9 cellular contexts compared by ENCODE assay signal in genomic region chr14:32513571-32514009, GRCh38.
DNase-seq lines count a peak whose midpoint lies in the region; ATAC-seq and TF ChIP-seq lines count a peak whose summit lies in the region.
"Had no signal": no experiment of that assay in that cellular context is flagged by ENCODE, and none has a peak within 500 bp of the region (broad histone marks: within the 10 kb centered on the region; RNA-seq: fewer than 3 reads in every experiment).

No MANE protein-coding gene starts in this region.

- TF ChIP-seq EP300 in stomach (IDR thresholded peaks at IDR 0.05) = no peak

- no peaks in the 10 kb centered on the region for H3K4me1 ChIP-seq in OCI-LY3 (ENCODE audit: low read length)
- H3K4me1 ChIP-seq in gastrocnemius medialis = peaks cover 53 to 56% of the 10 kb centered on the region in 2 donors
- H3K4me1 ChIP-seq in stomach = peaks cover 0 to 35% (median 4%) of the 10 kb centered on the region in 4 donors

- no peak overlapping the region for H2AFZ ChIP-seq in OCI-LY3 (ENCODE audit: low read depth, low read length)

- TF ChIP-seq CTCF in GM12864 (IDR thresholded peaks at IDR 0.05; ENCODE audit: low read depth, low read length, missing control alignments) (peak; percentile 9), OCI-LY3 (IDR thresholded peaks at IDR 0.05; ENCODE audit: low read depth, low read length) (peak; percentile 52), epithelial cell of proximal tubule (conservative IDR thresholded peaks at IDR 0.05; ENCODE audit: low read depth, low read length) (peak; percentile 2), gastrocnemius medialis (IDR thresholded peaks at IDR 0.05 in 4 of 5, conservative IDR thresholded peaks at IDR 0.05 in 1 of 5) (peak in 4 of 5 experiments; percentile 13 to 61 (median 42)), stomach (IDR thresholded peaks at IDR 0.05) (peak in 1 of 7 experiments; percentile 49)

- H4K20me1 ChIP-seq in OCI-LY3 (ENCODE audit: insufficient read depth, low read length) = no peaks in the 10 kb centered on the region

- in situ Hi-C loops in gastrocnemius medialis (cut with MboI; ENCODE audit: low sequenced_read_pairs in 4 of 4) = loop anchor here in 2 of 4 donors (10.0 kb wide), 2 partner anchors 179 to 309 kb away; partner anchors contain the start of genes RNU6-7 (in 1 of the 2) and RNU6-8 (in 1 of the 2)

- 70 to 75% (median 73%) methylated on average over 1 of the region's 1 CpG for WGBS in stomach, 5 donors

- H3K4me2 ChIP-seq in OCI-LY3 (ENCODE audit: low read length) = no peak overlapping the region

- H3K36me3 ChIP-seq in OCI-LY3 (replicated peaks; ENCODE audit: low read depth, low read length) (no peaks in the 10 kb centered on the region), gastrocnemius medialis (no peaks in the 10 kb centered on the region), stomach (no peaks in the 10 kb centered on the region)

- peaks cover 13% of the 10 kb centered on the region for H3K27me3 ChIP-seq in OCI-LY3 (ENCODE audit: low read depth, low read length)
- H3K27me3 ChIP-seq in gastrocnemius medialis = no peaks in the 10 kb centered on the region
- peaks cover 0 to 7% (median 0%) of the 10 kb centered on the region in 3 donors for H3K27me3 ChIP-seq in stomach

- no peaks in the 10 kb centered on the region for H3K79me2 ChIP-seq in OCI-LY3 (ENCODE audit: low read length)

- ATAC-seq in gastrocnemius medialis = no peak

- H3K9me3 ChIP-seq in OCI-LY3 (ENCODE audit: insufficient read depth, low read length) = no peaks in the 10 kb centered on the region
- no peaks in the 10 kb centered on the region for H3K9me3 ChIP-seq in gastrocnemius medialis
- H3K9me3 ChIP-seq in stomach = no peaks in the 10 kb centered on the region

- DNase-seq in GM12864 (ENCODE audit: low read depth) (no peak), epithelial cell of proximal tubule (ENCODE audit: low read depth) (no peak), gastrocnemius medialis (no peak), CD1c-positive myeloid dendritic cell (ENCODE audit: extremely low spot score) (no peak), stomach (no peak), DMS153 (lab: John Stamatoyannopoulos, UW) (no peak)
- DNase-seq: amygdala, naive B cell had no signal

- H3K27ac ChIP-seq in OCI-LY3 (ENCODE audit: low read length) = no peak overlapping the region
- peak overlapping the region; percentile 78 to 94 (median 90) for H3K27ac ChIP-seq in gastrocnemius medialis
- no peak overlapping the region for H3K27ac ChIP-seq in stomach

- no peak for TF ChIP-seq POLR2A in gastrocnemius medialis (IDR thresholded peaks at IDR 0.05)
- no peak for TF ChIP-seq POLR2A in stomach (IDR thresholded peaks at IDR 0.05)

- H3K4me3 ChIP-seq in GM12864 (ENCODE audit: low read depth, low read length) (no peak overlapping the region), OCI-LY3 (ENCODE audit: low read length) (no peak overlapping the region), epithelial cell of proximal tubule (ENCODE audit: low read depth, low read length) (no peak overlapping the region), gastrocnemius medialis (no peak overlapping the region), stomach (no peak overlapping the region)

- H3K9ac ChIP-seq in OCI-LY3 (ENCODE audit: low read length) = no peak overlapping the region

- intact Hi-C loops in gastrocnemius medialis (cut with DNase I; ENCODE audit: low total_unique reads) = loop anchor here (1.0 to 5.0 kb wide), 2 partner anchors 40 to 256 kb away; no protein-coding TSS in a partner anchor
- intact Hi-C loops in stomach (cut with DNase I; ENCODE audit: low total_unique reads) = no loop called here

Comparison
In these comparisons a context has a peak if more than half of its experiments do, and no peak if none do; other contexts are left out.
1. H3K27ac ChIP-seq: peak in gastrocnemius medialis (4 of 4); none in OCI-LY3 (single experiment) and stomach (0 of 5).